25 cellular contexts compared by ENCODE assay signal in genomic region chr7:95642173-95642572, GRCh38. TPM values are rescaled to one million over a fixed set of nuclear protein-coding genes. Genes with fewer than 3 reads are reported as not detected.
DNase-seq lines count a peak whose midpoint lies in the region; ATAC-seq and TF ChIP-seq lines count a peak whose summit lies in the region.
"Had no signal": no experiment of that assay in that cellular context is flagged by ENCODE, and none has a peak within 500 bp of the region (broad histone marks: within the 10 kb centered on the region; RNA-seq: fewer than 3 reads in every experiment).

No MANE protein-coding gene starts in this region.

- H3K9ac ChIP-seq in parathyroid adenoma, result no peak overlapping the region
- H3K9ac ChIP-seq: BLaER1 treated with 17β-estradiol and CSF1 and Interleukin-3, amounts not matched to agents 10 nM and 100 nM; KMS-11 had no signal

- H2AFZ ChIP-seq in parathyroid adenoma, result peak overlapping the region; percentile 30

- no peak for TF ChIP-seq EP300 in tibial nerve (IDR thresholded peaks at IDR 0.05)

- no peak for ATAC-seq in GM21723 (IDR thresholded peaks at IDR 0.05; ENCODE audit: unreplicated experiment)
- ATAC-seq: Panc1, SK-N-SH treated with all-trans-retinoic acid at 6 μM for 48 hours had no signal

- peak overlapping the region; percentile 21 for H3K27ac ChIP-seq in cingulate gyrus (ENCODE audit: low read depth, low read length)
- H3K27ac ChIP-seq in parathyroid adenoma, result no peak overlapping the region
- no peak overlapping the region for H3K27ac ChIP-seq in tibial nerve
- H3K27ac ChIP-seq: 22Rv1; BLaER1 treated with 17β-estradiol and CSF1 and Interleukin-3, amounts not matched to agents 10 nM and 100 nM; HL-60; KMS-11 had no signal

- DNase-seq in DMS53 (lab: John Stamatoyannopoulos, UW) (peak; percentile 22), DMS53 treated with DMSO at 0.1 percent for 48 hours (lab: John Stamatoyannopoulos, UW; ENCODE audit: unreplicated experiment) (no peak), tibial nerve (ENCODE audit: low spot score in 2 of 2) (no peak), KBM-7 (no peak), NCI-H345 (lab: John Stamatoyannopoulos, UW) (no peak)
- DNase-seq: ACHN; Caco-2; CD4-positive, alpha-beta memory T cell; GOT3; HCEC 1CT; MV-4-11; NCI-H187; NCI-H2107; NCI-H510A; NCI-H748 treated with DMSO at 0.1 percent for 48 hours; NK-92 treated with Interleukin-12 subunit alpha and Interleukin-12 subunit beta, amount 100 ng/mL, for 24 hours had no signal

- H3K36me3 ChIP-seq in parathyroid adenoma (ENCODE audit: control insufficient read depth, insufficient read depth, low read length) (no peaks in the 10 kb centered on the region), tibial nerve (no peaks in the 10 kb centered on the region)
- H3K36me3 ChIP-seq: BLaER1 treated with 17β-estradiol and CSF1 and Interleukin-3, amounts not matched to agents 10 nM and 100 nM had no signal

- H3K4me1 ChIP-seq in parathyroid adenoma, result peaks cover 25% of the 10 kb centered on the region
- no peaks in the 10 kb centered on the region for H3K4me1 ChIP-seq in tibial nerve
- H3K4me1 ChIP-seq: BLaER1 treated with 17β-estradiol and CSF1 and Interleukin-3, amounts not matched to agents 10 nM and 100 nM had no signal

- H3K79me2 ChIP-seq in parathyroid adenoma, result no peaks in the 10 kb centered on the region

- 61 to 74% methylated on average over 5 of the region's 5 CpGs for WGBS in tibial nerve, 2 donors

- in situ Hi-C loops in KBM-7 (cut with MboI; ENCODE audit: low pct_unique_long_range_greater_than_20kb, low sequenced_read_pairs), result no loop called here

- TF ChIP-seq CTCF in parathyroid adenoma (IDR thresholded peaks at IDR 0.05), result no peak
- TF ChIP-seq CTCF in tibial nerve (IDR thresholded peaks at IDR 0.05), result no peak

- H3K9me3 ChIP-seq in parathyroid adenoma (ENCODE audit: control insufficient read depth, low read length) (no peaks in the 10 kb centered on the region), tibial nerve (no peaks in the 10 kb centered on the region)
- H3K9me3 ChIP-seq: BLaER1 treated with 17β-estradiol and CSF1 and Interleukin-3, amounts not matched to agents 10 nM and 100 nM; Caco-2 had no signal

- no peak overlapping the region for H3K4me3 ChIP-seq in parathyroid adenoma (ENCODE audit: low read depth, low read length)
- no peak overlapping the region for H3K4me3 ChIP-seq in tibial nerve
- H3K4me3 ChIP-seq: BLaER1 treated with 17β-estradiol and CSF1 and Interleukin-3, amounts not matched to agents 10 nM and 100 nM had no signal

- H3K27me3 ChIP-seq in parathyroid adenoma (ENCODE audit: control insufficient read depth, insufficient read depth, low read length) (no peaks in the 10 kb centered on the region), tibial nerve (no peaks in the 10 kb centered on the region)
- H3K27me3 ChIP-seq: BLaER1 treated with 17β-estradiol and CSF1 and Interleukin-3, amounts not matched to agents 10 nM and 100 nM had no signal

- H3K4me2 ChIP-seq in parathyroid adenoma (ENCODE audit: low read length), result no peak overlapping the region
- H3K4me2 ChIP-seq: BLaER1 treated with 17β-estradiol and CSF1 and Interleukin-3, amounts not matched to agents 10 nM and 100 nM; KMS-11 had no signal

- TF ChIP-seq POLR2A in tibial nerve (IDR thresholded peaks at IDR 0.05), result no peak

RNA-seq across cellular contexts. Expression of gene PDK4, which starts 45.9 kb away (rescaled TPM):
- total RNA-seq in tibial nerve, result 100 to 1,000 TPM; 490 to 939 (median 827) TPM
